Comparison of ENCODE assay signal across 6 cellular contexts in the genomic region with DNA sequence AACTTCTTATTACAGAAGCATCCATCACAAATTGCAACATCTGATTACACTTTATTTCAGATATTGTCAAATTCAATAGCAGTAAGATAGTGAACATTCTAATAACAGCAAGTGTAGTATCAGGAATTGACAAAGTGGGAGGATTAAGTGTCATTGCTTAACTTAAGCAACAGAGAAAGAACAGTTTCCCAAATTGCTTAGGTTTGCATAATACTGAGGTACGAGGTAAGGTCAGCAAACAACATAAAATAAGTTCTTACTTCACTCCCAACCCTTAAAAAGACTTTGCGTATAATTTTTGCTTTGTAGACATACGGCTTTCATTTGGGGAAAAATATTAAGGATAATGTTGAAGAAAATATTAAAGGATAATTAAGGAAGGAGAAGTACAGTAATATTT.
"Had no signal": no experiment of that assay in that cellular context is flagged by ENCODE, and none has a peak within 500 bp of the region (broad histone marks: within the 10 kb centered on the region; RNA-seq: fewer than 3 reads in every experiment).

No MANE protein-coding gene starts in this region.

- FAIRE-seq: HTR-8/SVneo, K562 had no signal

- H3K4me3 ChIP-seq: K562 had no signal

- DNase-seq: KBM-7, KG1 had no signal

- ATAC-seq: K562 had no signal

- H3K27ac ChIP-seq: HL-60, KMS-11 had no signal

- H3K9ac ChIP-seq: KMS-11 had no signal

- H3K4me2 ChIP-seq: KMS-11 had no signal
